ENCODE assay signal across 1 cellular context in genomic region chr16:4709481-4709880, GRCh38.
TF ChIP-seq lines count a peak whose summit lies in the region.

No MANE protein-coding gene starts in this region.

TF ChIP-seq in GM12878, 131 proteins besides CTCF, POLR2A, EP300 and RAD21:
- TF ChIP-seq CBX3 (IDR thresholded peaks at IDR 0.05; ENCODE audit: borderline replicate concordance, low read depth) (no peak), ZNF622 (IDR thresholded peaks at IDR 0.05) (no peak), FOS (IDR thresholded peaks at IDR 0.05; ENCODE audit: borderline replicate concordance, extremely low read depth, insufficient read length) (no peak), ZBED1 (IDR thresholded peaks at IDR 0.05; ENCODE audit: borderline replicate concordance) (no peak), ZBTB4 (CRISPR knock-in tag; IDR thresholded peaks at IDR 0.05) (no peak), NFXL1 (IDR thresholded peaks at IDR 0.05; ENCODE audit: borderline replicate concordance) (no peak), MTA3 (IDR thresholded peaks at IDR 0.05; ENCODE audit: borderline replicate concordance, low read length) (no peak)
- TF ChIP-seq, protein P1, sequence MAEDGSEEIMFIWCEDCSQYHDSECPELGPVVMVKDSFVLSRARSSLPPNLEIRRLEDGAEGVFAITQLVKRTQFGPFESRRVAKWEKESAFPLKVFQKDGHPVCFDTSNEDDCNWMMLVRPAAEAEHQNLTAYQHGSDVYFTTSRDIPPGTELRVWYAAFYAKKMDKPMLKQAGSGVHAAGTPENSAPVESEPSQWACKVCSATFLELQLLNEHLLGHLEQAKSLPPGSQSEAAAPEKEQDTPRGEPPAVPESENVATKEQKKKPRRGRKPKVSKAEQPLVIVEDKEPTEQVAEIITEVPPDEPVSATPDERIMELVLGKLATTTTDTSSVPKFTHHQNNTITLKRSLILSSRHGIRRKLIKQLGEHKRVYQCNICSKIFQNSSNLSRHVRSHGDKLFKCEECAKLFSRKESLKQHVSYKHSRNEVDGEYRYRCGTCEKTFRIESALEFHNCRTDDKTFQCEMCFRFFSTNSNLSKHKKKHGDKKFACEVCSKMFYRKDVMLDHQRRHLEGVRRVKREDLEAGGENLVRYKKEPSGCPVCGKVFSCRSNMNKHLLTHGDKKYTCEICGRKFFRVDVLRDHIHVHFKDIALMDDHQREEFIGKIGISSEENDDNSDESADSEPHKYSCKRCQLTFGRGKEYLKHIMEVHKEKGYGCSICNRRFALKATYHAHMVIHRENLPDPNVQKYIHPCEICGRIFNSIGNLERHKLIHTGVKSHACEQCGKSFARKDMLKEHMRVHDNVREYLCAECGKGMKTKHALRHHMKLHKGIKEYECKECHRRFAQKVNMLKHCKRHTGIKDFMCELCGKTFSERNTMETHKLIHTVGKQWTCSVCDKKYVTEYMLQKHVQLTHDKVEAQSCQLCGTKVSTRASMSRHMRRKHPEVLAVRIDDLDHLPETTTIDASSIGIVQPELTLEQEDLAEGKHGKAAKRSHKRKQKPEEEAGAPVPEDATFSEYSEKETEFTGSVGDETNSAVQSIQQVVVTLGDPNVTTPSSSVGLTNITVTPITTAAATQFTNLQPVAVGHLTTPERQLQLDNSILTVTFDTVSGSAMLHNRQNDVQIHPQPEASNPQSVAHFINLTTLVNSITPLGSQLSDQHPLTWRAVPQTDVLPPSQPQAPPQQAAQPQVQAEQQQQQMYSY (CRISPR knock-in tag; IDR thresholded peaks at IDR 0.05) = no peak
- TF ChIP-seq, protein P2, sequence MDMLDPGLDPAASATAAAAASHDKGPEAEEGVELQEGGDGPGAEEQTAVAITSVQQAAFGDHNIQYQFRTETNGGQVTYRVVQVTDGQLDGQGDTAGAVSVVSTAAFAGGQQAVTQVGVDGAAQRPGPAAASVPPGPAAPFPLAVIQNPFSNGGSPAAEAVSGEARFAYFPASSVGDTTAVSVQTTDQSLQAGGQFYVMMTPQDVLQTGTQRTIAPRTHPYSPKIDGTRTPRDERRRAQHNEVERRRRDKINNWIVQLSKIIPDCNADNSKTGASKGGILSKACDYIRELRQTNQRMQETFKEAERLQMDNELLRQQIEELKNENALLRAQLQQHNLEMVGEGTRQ (IDR thresholded peaks at IDR 0.05; ENCODE audit: borderline replicate concordance, low read depth, low read length) = no peak
- TF ChIP-seq, protein P3, sequence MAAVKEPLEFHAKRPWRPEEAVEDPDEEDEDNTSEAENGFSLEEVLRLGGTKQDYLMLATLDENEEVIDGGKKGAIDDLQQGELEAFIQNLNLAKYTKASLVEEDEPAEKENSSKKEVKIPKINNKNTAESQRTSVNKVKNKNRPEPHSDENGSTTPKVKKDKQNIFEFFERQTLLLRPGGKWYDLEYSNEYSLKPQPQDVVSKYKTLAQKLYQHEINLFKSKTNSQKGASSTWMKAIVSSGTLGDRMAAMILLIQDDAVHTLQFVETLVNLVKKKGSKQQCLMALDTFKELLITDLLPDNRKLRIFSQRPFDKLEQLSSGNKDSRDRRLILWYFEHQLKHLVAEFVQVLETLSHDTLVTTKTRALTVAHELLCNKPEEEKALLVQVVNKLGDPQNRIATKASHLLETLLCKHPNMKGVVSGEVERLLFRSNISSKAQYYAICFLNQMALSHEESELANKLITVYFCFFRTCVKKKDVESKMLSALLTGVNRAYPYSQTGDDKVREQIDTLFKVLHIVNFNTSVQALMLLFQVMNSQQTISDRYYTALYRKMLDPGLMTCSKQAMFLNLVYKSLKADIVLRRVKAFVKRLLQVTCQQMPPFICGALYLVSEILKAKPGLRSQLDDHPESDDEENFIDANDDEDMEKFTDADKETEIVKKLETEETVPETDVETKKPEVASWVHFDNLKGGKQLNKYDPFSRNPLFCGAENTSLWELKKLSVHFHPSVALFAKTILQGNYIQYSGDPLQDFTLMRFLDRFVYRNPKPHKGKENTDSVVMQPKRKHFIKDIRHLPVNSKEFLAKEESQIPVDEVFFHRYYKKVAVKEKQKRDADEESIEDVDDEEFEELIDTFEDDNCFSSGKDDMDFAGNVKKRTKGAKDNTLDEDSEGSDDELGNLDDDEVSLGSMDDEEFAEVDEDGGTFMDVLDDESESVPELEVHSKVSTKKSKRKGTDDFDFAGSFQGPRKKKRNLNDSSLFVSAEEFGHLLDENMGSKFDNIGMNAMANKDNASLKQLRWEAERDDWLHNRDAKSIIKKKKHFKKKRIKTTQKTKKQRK (IDR thresholded peaks at IDR 0.05; ENCODE audit: low read depth, low read length) = no peak
